Comparison of ENCODE assay signal across 17 cellular contexts in genomic region chr5:180909782-180910181, GRCh38. TPM values are rescaled to one million over a fixed set of nuclear protein-coding genes. Genes with fewer than 3 reads are reported as not detected.
"Had no signal": no experiment of that assay in that cellular context is flagged by ENCODE, and none has a peak within 500 bp of the region (broad histone marks: within the 10 kb centered on the region; RNA-seq: fewer than 3 reads in every experiment).

No MANE protein-coding gene starts in this region.

- H3K9me3 ChIP-seq: gastroesophageal sphincter, heart right ventricle, psoas muscle had no signal

- H3K27ac Mint-ChIP-seq: activated naive CD8-positive, alpha-beta T cell; memory B cell; nephron progenitor cell; T-helper 2 cell treated with Interferon-gamma antibody and Interleukin-4, amounts not matched to agents 5 μg/mL and 100 μg/mL, for 36 hours had no signal

- H3K9me3 Mint-ChIP-seq: activated T-cell treated with anti-CD3 and anti-CD28 coated beads, Interleukin-2, amount 50 U/mL, for 4 hours; memory B cell; T-helper 2 cell treated with Interferon-gamma antibody and Interleukin-4, amounts not matched to agents 5 μg/mL and 100 μg/mL, for 36 hours had no signal

- H3K4me3 ChIP-seq: gastroesophageal sphincter, heart right ventricle, psoas muscle had no signal

- H3K4me3 Mint-ChIP-seq: activated naive CD8-positive, alpha-beta T cell; activated T-cell treated with anti-CD3 and anti-CD28 coated beads, Interleukin-2, amount 50 U/mL, for 4 hours; memory B cell; nephron progenitor cell; T-helper 2 cell treated with Interferon-gamma antibody and Interleukin-4, amounts not matched to agents 5 μg/mL and 100 μg/mL, for 36 hours had no signal

- ATAC-seq: activated T-cell treated with anti-CD3 and anti-CD28 coated beads, Interleukin-2, amount 50 U/mL, for 4 hours; gastroesophageal sphincter; psoas muscle had no signal

- H3K27ac ChIP-seq: gastroesophageal sphincter, psoas muscle had no signal

- H3K4me1 ChIP-seq: gastroesophageal sphincter, psoas muscle had no signal

- H3K36me3 ChIP-seq: gastroesophageal sphincter, heart right ventricle had no signal

- H3K4me1 Mint-ChIP-seq: memory B cell had no signal

- H3K36me3 Mint-ChIP-seq: activated naive CD8-positive, alpha-beta T cell; memory B cell had no signal

- DNase-seq: activated CD4-positive, alpha-beta T cell treated with anti-CD3 and anti-CD28 coated beads, Interleukin-2, amount 50 U/mL, for 4 hours; activated CD4-positive, CD25-positive, alpha-beta regulatory T cell; activated gamma-delta T cell treated with Interleukin-2 at 50 U/mL for 16 hours; activated T-cell treated with anti-CD3 and anti-CD28 coated beads, Interleukin-2, amount 50 U/mL, for 4 hours; amniotic stem cell; caudate nucleus; heart right ventricle; left colon; nephron progenitor cell; psoas muscle; stimulated activated CD4-positive, alpha-beta T cell treated with anti-CD3 and anti-CD28 coated beads, Interleukin-12 subunit alpha, Interleukin-12 subunit beta, amount 100 ng/mL, for 4 hours; stimulated activated CD4-positive, alpha-beta T cell treated with anti-CD3 and anti-CD28 coated beads, Interleukin-2, amount 100 ng/mL, for 24 hours had no signal

RNA-seq across cellular contexts. Expression of gene BTNL8, which starts 10.8 kb away (rescaled TPM):
- total RNA-seq: activated T-cell treated with anti-CD3 and anti-CD28 coated beads, Interleukin-2, amount 50 U/mL, for 4 hours; osteoblast had no signal
